1 cellular context compared by ENCODE assay signal in genomic region chr2:43039376-43040080, GRCh38.
TF ChIP-seq lines count a peak whose summit lies in the region.

No MANE protein-coding gene starts in this region.

TF ChIP-seq in IMR-90, 13 proteins besides CTCF, POLR2A, EP300 and RAD21 (continued from another document):
- TF ChIP-seq USF2 (IDR thresholded peaks at IDR 0.05; ENCODE audit: low read depth, low read length) (no peak), SMC3 (IDR thresholded peaks at IDR 0.05; ENCODE audit: low read depth, low read length) (no peak), ELK1 (IDR thresholded peaks at IDR 0.05; ENCODE audit: borderline replicate concordance, low read depth, low read length) (no peak), MXI1 (IDR thresholded peaks at IDR 0.05; ENCODE audit: borderline replicate concordance, low read depth, low read length) (no peak), CHD1 (IDR thresholded peaks at IDR 0.05; ENCODE audit: low read depth, low read length) (no peak), BHLHE40 (IDR thresholded peaks at IDR 0.05; ENCODE audit: low read depth, low read length) (no peak), RFX5 (IDR thresholded peaks at IDR 0.05; ENCODE audit: low read depth, low read length) (no peak), RCOR1 (IDR thresholded peaks at IDR 0.05; ENCODE audit: insufficient replicate concordance, low read length) (no peak), MAZ (IDR thresholded peaks at IDR 0.05; ENCODE audit: borderline replicate concordance, low read depth, low read length) (no peak), FOS (IDR thresholded peaks at IDR 0.05; ENCODE audit: low read depth, low read length) (no peak), MAFK (IDR thresholded peaks at IDR 0.05; ENCODE audit: low read depth, low read length) (no peak), CEBPB (IDR thresholded peaks at IDR 0.05; ENCODE audit: low read depth, low read length) (no peak)
